Comparison of ENCODE assay signal across 8 cellular contexts in the genomic region with DNA sequence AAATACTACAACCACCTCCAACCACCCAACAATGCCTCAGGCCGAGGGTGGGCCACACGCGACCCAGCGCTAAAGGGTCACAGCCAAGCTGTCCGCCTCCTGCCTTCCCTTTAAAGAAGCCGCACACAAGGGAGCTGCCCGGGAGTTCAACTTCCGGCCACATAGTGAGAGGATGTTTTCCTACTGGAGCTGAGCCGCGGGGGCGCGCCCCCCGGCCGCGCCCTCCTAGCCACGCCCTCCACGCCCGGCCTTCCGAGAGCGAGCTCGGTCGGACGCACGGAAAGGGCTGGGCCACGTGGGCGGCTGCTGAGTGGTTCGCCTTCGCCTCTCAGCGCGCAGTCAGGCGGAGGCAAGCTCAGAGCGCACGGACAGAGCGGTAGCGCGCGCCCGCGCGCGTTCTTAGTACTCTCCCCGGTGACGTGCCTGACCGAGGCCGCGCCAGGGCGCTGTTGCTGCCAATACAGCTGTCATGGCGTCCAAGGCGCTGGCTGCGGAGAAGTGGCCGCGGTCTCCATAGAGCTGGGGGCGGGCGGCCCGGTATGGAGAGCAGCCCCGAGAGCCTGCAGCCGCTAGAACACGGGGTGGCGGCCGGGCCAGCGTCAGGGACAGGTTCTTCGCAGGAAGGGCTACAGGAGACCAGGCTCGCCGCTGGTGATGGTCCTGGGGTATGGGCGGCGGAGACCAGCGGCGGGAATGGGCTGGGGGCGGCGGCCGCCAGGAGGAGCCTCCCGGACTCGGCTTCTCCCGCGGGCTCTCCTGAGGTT. TPM values are rescaled to one million over a fixed set of nuclear protein-coding genes. Genes with fewer than 3 reads are reported as not detected.
DNase-seq lines count a peak whose midpoint lies in the region; ATAC-seq, FAIRE-seq and TF ChIP-seq lines count a peak whose summit lies in the region.

A gene with protein sequence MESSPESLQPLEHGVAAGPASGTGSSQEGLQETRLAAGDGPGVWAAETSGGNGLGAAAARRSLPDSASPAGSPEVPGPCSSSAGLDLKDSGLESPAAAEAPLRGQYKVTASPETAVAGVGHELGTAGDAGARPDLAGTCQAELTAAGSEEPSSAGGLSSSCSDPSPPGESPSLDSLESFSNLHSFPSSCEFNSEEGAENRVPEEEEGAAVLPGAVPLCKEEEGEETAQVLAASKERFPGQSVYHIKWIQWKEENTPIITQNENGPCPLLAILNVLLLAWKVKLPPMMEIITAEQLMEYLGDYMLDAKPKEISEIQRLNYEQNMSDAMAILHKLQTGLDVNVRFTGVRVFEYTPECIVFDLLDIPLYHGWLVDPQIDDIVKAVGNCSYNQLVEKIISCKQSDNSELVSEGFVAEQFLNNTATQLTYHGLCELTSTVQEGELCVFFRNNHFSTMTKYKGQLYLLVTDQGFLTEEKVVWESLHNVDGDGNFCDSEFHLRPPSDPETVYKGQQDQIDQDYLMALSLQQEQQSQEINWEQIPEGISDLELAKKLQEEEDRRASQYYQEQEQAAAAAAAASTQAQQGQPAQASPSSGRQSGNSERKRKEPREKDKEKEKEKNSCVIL (plus strand): TSS at position 446 of the 764 bp plus-strand sequence. CDS start 94 bp downstream, at position 540.

- peak within 1 kb of the TSS; percentile 97 for H3K4me3 ChIP-seq in WI38 (ENCODE audit: low read depth, low read length)
- peak within 1 kb of the TSS; percentile 91 for H3K4me3 ChIP-seq in bronchial epithelial cell (ENCODE audit: low read depth, low read length)
- peak within 1 kb of the TSS; percentile 79 to 91 for H3K4me3 ChIP-seq in small intestine (ENCODE audit: low read depth in 1 of 2, low read length in 2 of 2)

- H3K9me3 ChIP-seq in small intestine (ENCODE audit: control insufficient read depth, low read depth): no peaks in the 10 kb centered on the region

- WGBS in small intestine, 3 donors: 0 to 1% (median 0%) methylated on average over 57 to 75 of the region's 75 CpGs

- H3K36me3 ChIP-seq in bronchial epithelial cell (ENCODE audit: control insufficient read depth, insufficient read depth, low read length) (no peaks in the 10 kb centered on the region), small intestine (ENCODE audit: control insufficient read depth in 2 of 2, insufficient read depth in 2 of 2, low read length in 2 of 2) (no peaks in the 10 kb centered on the region)

- H3K27me3 ChIP-seq in bronchial epithelial cell (ENCODE audit: control insufficient read depth, insufficient read depth, low read length) (no peaks in the 10 kb centered on the region), small intestine (ENCODE audit: control insufficient read depth in 2 of 2, insufficient read depth in 2 of 2, low read length in 2 of 2) (no peaks in the 10 kb centered on the region)

- FAIRE-seq in bronchial epithelial cell (lab: Jason Lieb, UNC) (no peak), small intestine (lab: Jason Lieb, UNC) (no peak)

- DNase-seq in AG08396 (ENCODE audit: low spot score) (peak; percentile 97), NCI-H2227 treated with DMSO at 0.1 percent for 48 hours (lab: John Stamatoyannopoulos, UW) (peak; percentile 98), bronchial epithelial cell (ENCODE audit: low read depth) (peak; percentile 96), iPS-NIHi11 (ENCODE audit: low spot score) (peak; percentile 97), small intestine (peak; percentile 99)

- peaks cover 0 to 6% of the 10 kb centered on the region in 2 donors for H3K4me1 ChIP-seq in small intestine (ENCODE audit: control insufficient read depth in 2 of 2, insufficient read depth in 1 of 2, low read depth in 1 of 2, low read length in 1 of 2)

- peak within 1 kb of the TSS; percentile 95 to 99 for H3K27ac ChIP-seq in small intestine (ENCODE audit: low read depth in 1 of 2, low read length in 1 of 2)

- ATAC-seq in GM18907 (IDR thresholded peaks at IDR 0.05; ENCODE audit: unreplicated experiment) (peak; percentile 92), HG03159 (IDR thresholded peaks at IDR 0.05; ENCODE audit: unreplicated experiment) (peak; percentile 91)

- 0 out of 2 replicates have a peak, but pooled peaks have one; percentile 22 for TF ChIP-seq CTCF in WI38 (IDR thresholded peaks at IDR 0.05; ENCODE audit: low read depth, low read length)
- TF ChIP-seq CTCF in bronchial epithelial cell (IDR thresholded peaks at IDR 0.05; ENCODE audit: insufficient read depth, low read length, severe bottlenecking): peak; percentile 54

RNA-seq across cellular contexts. Expression of the gene that starts here (rescaled TPM):
- total RNA-seq in bronchial epithelial cell: 23.0 and 25.0 TPM in 2 replicates
- 1 to 10 TPM; 1.6 to 3.8 (median 2.2) TPM for polyA plus RNA-seq in small intestine

Comparison
In these comparisons a context has a peak if more than half of its experiments do, and no peak if none do; other contexts are left out.
1. Peak in every context shown above with its lines: DNase-seq, ATAC-seq, H3K4me3 ChIP-seq and H3K27ac ChIP-seq.